In the genomic region with DNA sequence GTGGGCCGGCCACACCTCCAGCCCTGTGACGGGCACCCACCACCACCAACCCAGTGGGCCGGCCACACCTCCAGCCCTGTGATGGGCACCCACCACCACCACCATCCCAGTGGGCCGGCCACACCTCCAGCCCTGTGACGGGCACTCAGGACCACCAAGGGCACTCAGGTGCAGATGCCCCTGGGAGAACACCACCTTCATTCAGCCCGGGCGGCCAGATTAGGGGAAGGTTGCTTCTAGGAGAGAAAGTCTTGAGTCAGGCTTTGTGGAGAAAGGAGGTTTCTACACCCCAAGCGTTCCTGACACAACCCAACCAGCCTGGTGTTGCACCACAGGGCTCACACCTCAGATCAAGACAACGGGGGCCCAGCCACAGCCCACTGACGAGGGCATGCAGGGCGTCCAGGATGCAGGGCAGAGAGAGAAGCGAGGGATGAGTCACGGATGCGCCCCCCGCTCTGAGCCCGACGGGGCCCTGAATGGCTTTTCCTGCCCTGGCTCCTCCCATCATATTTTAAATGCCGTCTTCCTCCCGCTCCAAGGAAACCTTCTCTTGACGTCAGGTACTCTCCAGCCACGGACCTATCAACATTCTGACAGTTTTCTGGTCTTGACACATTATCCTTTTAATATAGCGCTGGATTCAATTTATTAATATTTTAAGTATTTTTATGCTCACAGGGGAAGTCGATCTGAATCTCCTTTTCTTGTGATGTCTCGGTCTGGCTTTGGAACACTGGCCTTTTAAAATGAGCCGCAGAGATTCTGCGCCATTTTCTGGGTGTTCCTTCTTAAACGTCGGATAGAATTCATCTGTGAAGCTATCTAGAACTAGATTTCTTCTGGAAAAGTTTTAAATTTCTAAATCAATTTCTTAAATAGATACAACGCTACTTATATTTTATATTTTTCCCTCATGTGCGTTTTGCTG, we compare ENCODE assay signal across 8 cellular contexts. TPM values are rescaled to one million over a fixed set of nuclear protein-coding genes. Genes with fewer than 3 reads are reported as not detected.
DNase-seq lines count a peak whose midpoint lies in the region; ATAC-seq, FAIRE-seq and TF ChIP-seq lines count a peak whose summit lies in the region.

No MANE protein-coding gene starts in this region.

- H3K27me3 Mint-ChIP-seq in T-helper 17 cell (no peaks in the 10 kb centered on the region), astrocyte (ENCODE audit: low read depth, unreplicated experiment) (no peaks in the 10 kb centered on the region)

- intact Hi-C loops in right cardiac atrium (cut with DNase I) (no loop called here), psoas muscle (cut with DNase I) (loop anchor here in 1 of 2 donors (5.0 to 10.0 kb wide), 2 partner anchors 42 to 140 kb away; partner anchors contain the start of genes C21orf58, LSS and PCNT), upper lobe of right lung (cut with DNase I) (no loop called here)

- WGBS in right cardiac atrium, result 45% methylated on average over 30 of the region's 30 CpGs
- WGBS in psoas muscle, 3 donors, result 12 to 44% (median 14%) methylated on average over 29 to 30 of the region's 30 CpGs

- no peaks in the 10 kb centered on the region for H3K9me3 Mint-ChIP-seq in astrocyte (ENCODE audit: unreplicated experiment)

- ATAC-seq in GM19324 (IDR thresholded peaks at IDR 0.05; ENCODE audit: low FRiP score, unreplicated experiment) (peak; percentile 69), T-helper 17 cell (peak; percentile 77), right cardiac atrium (peak; percentile 65 to 73), psoas muscle (peak; percentile 64 to 72 (median 66)), upper lobe of right lung (peak; percentile 69)

- peak overlapping the region; percentile 55 for H3K27ac ChIP-seq in astrocyte (ENCODE audit: low read depth, low read length)
- peak overlapping the region; percentile 79 for H3K27ac ChIP-seq in right cardiac atrium (ENCODE audit: low read length)
- H3K27ac ChIP-seq in psoas muscle, result peak overlapping the region; percentile 80
- H3K27ac ChIP-seq in upper lobe of right lung, result peak overlapping the region; percentile 64

- H3K9me3 ChIP-seq in T-helper 17 cell (ENCODE audit: control insufficient read depth, low read length, poor library complexity, severe bottlenecking) (no peaks in the 10 kb centered on the region), astrocyte (ENCODE audit: insufficient read depth, low read depth, low read length) (no peaks in the 10 kb centered on the region), right cardiac atrium (ENCODE audit: control insufficient read depth, low read length) (no peaks in the 10 kb centered on the region), psoas muscle (no peaks in the 10 kb centered on the region), upper lobe of right lung (no peaks in the 10 kb centered on the region)

- no peaks in the 10 kb centered on the region for H4K20me1 ChIP-seq in astrocyte (ENCODE audit: insufficient read depth, low read length)

- peak overlapping the region; percentile 64 for H3K4me3 ChIP-seq in astrocyte (ENCODE audit: insufficient read depth, low read depth, low read length)
- peak overlapping the region; percentile 34 for H3K4me3 ChIP-seq in right cardiac atrium (ENCODE audit: low read length)
- H3K4me3 ChIP-seq in psoas muscle, result peak overlapping the region; percentile 74
- H3K4me3 ChIP-seq in upper lobe of right lung, result peak overlapping the region; percentile 64

- H3K36me3 ChIP-seq in astrocyte (ENCODE audit: insufficient read depth, low read length) (no peaks in the 10 kb centered on the region), psoas muscle (ENCODE audit: insufficient read depth in 1 of 2, low read depth in 1 of 2) (peaks cover 0 to 4% of the 10 kb centered on the region in 2 donors), upper lobe of right lung (no peaks in the 10 kb centered on the region)

- no peak for TF ChIP-seq CTCF in astrocyte (IDR thresholded peaks at IDR 0.05; ENCODE audit: insufficient read depth, low read depth, low read length)
- no peak for TF ChIP-seq CTCF in psoas muscle (IDR thresholded peaks at IDR 0.05)
- TF ChIP-seq CTCF in upper lobe of right lung (IDR thresholded peaks at IDR 0.05), result no peak

- H3K4me3 Mint-ChIP-seq in T-helper 17 cell (peak overlapping the region; percentile 84), astrocyte (ENCODE audit: unreplicated experiment) (peak overlapping the region; percentile 85)

- H3K4me1 ChIP-seq in astrocyte (ENCODE audit: insufficient read depth, low read length) (peaks cover 20% of the 10 kb centered on the region), right cardiac atrium (ENCODE audit: control insufficient read depth, insufficient read depth, low read length) (peaks cover 9% of the 10 kb centered on the region), psoas muscle (peaks cover 20% of the 10 kb centered on the region), upper lobe of right lung (peaks cover 3% of the 10 kb centered on the region)

- no peak for FAIRE-seq in astrocyte (lab: Jason Lieb, UNC)

- peak overlapping the region; percentile 70 for H2AFZ ChIP-seq in astrocyte (ENCODE audit: low read depth, low read length)

- no peaks in the 10 kb centered on the region for H3K79me2 ChIP-seq in astrocyte (ENCODE audit: insufficient read depth, low read length)

- DNase-seq in A172 (ENCODE audit: low spot score) (peak; percentile 78), NCI-H1105 treated with DMSO at 0.1 percent for 48 hours (lab: John Stamatoyannopoulos, UW) (peak; percentile 74), T-helper 17 cell (peak; percentile 28 to 65 (median 46)), astrocyte (ENCODE audit: low read depth) (peak; percentile 90), right cardiac atrium (peak; percentile 90 to 96 (median 95)), psoas muscle (peak; percentile 86 to 89), upper lobe of right lung (peak; percentile 93)

- peaks cover 2% of the 10 kb centered on the region for H3K4me1 Mint-ChIP-seq in T-helper 17 cell
- H3K4me1 Mint-ChIP-seq in astrocyte (ENCODE audit: low read depth, unreplicated experiment), result peaks cover 21% of the 10 kb centered on the region

- no peaks in the 10 kb centered on the region for H3K27me3 ChIP-seq in astrocyte (ENCODE audit: insufficient read depth, low read length)
- H3K27me3 ChIP-seq in right cardiac atrium (ENCODE audit: control insufficient read depth, insufficient read depth), result no peaks in the 10 kb centered on the region
- H3K27me3 ChIP-seq in psoas muscle (ENCODE audit: insufficient read depth in 3 of 3, low read length in 2 of 3), result peaks cover 0 to 1% (median 0%) of the 10 kb centered on the region in 3 donors
- no peaks in the 10 kb centered on the region for H3K27me3 ChIP-seq in upper lobe of right lung

- peak overlapping the region; percentile 68 for H3K9ac ChIP-seq in astrocyte (ENCODE audit: low read length)

- peaks cover 2% of the 10 kb centered on the region for H3K36me3 Mint-ChIP-seq in T-helper 17 cell (ENCODE audit: low read depth)
- H3K36me3 Mint-ChIP-seq in astrocyte (ENCODE audit: low read depth, unreplicated experiment), result peaks cover 2% of the 10 kb centered on the region

- H3K27ac Mint-ChIP-seq in T-helper 17 cell, result peak overlapping the region; percentile 60
- peak overlapping the region; percentile 26 for H3K27ac Mint-ChIP-seq in astrocyte (ENCODE audit: unreplicated experiment)

- H3K4me2 ChIP-seq in astrocyte (ENCODE audit: low read length), result peak overlapping the region; percentile 90

RNA-seq across cellular contexts. Expression of gene SPATC1L, which starts 0.6 kb away (rescaled TPM):
- 13.9 and 16.0 TPM in 2 replicates for total RNA-seq in A172 (2014; rRNA removed; shearing (Covaris generic))
- total RNA-seq in T-helper 17 cell (1 to 10 TPM; 2.6 to 3.1 TPM), astrocyte (15.8 and 17.8 TPM in 2 replicates), right cardiac atrium (10 to 100 TPM in 3 of 4 donors, 1 to 10 TPM in 1; 8.8 to 12.0 (median 11.6) TPM), psoas muscle (1 to 10 TPM; 1.9 to 4.6 (median 3.2) TPM), upper lobe of right lung (4.7 TPM)
- polyA plus RNA-seq in right cardiac atrium (10.3 TPM), psoas muscle (1 to 10 TPM; 3.7 to 6.0 (median 4.6) TPM)

RNA-seq across cellular contexts. Expression of gene FTCD, which starts 29.5 kb away (rescaled TPM):
- 0.45 TPM in 1 of 2 replicates, not detected in the other for total RNA-seq in A172 (2014; rRNA removed; shearing (Covaris generic))
- 1 to 10 TPM in 1 of 2 donors, not detected in 1; 1.1 TPM for total RNA-seq in T-helper 17 cell
- 1.9 and 2.0 TPM in 2 replicates for total RNA-seq in astrocyte
- total RNA-seq in right cardiac atrium, result 1 to 10 TPM; 1.6 to 3.5 (median 2.0) TPM
- polyA plus RNA-seq in right cardiac atrium, result 1.00 TPM
- total RNA-seq in psoas muscle, result 1 to 10 TPM in 1 of 4 donors, under 1 TPM in 1, not detected in 2; 0.16 to 2.0 TPM
- under 1 TPM in 2 of 3 donors, not detected in 1; 0.03 to 0.09 TPM for polyA plus RNA-seq in psoas muscle
- 0.46 TPM for total RNA-seq in upper lobe of right lung

RNA-seq across cellular contexts. Expression of gene LSS, which starts 43.7 kb away (rescaled TPM):
- total RNA-seq in A172 (2014; rRNA removed; shearing (Covaris generic)), result 76.0 and 95.1 TPM in 2 replicates
- total RNA-seq in T-helper 17 cell (10 to 100 TPM; 31.1 to 36.8 TPM), astrocyte (58.1 and 83.2 TPM in 2 replicates), right cardiac atrium (10 to 100 TPM; 55.0 to 91.9 (median 79.7) TPM), psoas muscle (10 to 100 TPM; 24.8 to 31.5 (median 30.4) TPM), upper lobe of right lung (108 TPM)
- polyA plus RNA-seq in right cardiac atrium (34.1 TPM), psoas muscle (10 to 100 TPM; 10.7 to 19.3 (median 14.4) TPM)

Comparison
In these comparisons a context has a peak if more than half of its experiments do, and no peak if none do; other contexts are left out.
1. Peak in every context shown above with its lines: DNase-seq, ATAC-seq, H3K4me3 ChIP-seq and H3K27ac ChIP-seq.